In genomic region chr3:73255609-73256029, GRCh38 we compare ENCODE assay signal across 9 cellular contexts.
DNase-seq lines count a peak whose midpoint lies in the region; ATAC-seq, FAIRE-seq and TF ChIP-seq lines count a peak whose summit lies in the region.
"Had no signal": no experiment of that assay in that cellular context is flagged by ENCODE, and none has a peak within 500 bp of the region (broad histone marks: within the 10 kb centered on the region; RNA-seq: fewer than 3 reads in every experiment).

No MANE protein-coding gene starts in this region.

- no peak overlapping the region for H3K9ac ChIP-seq in colonic mucosa (ENCODE audit: low read depth in 2 of 2, low read length in 2 of 2)

- 18 to 43% (median 26%) methylated on average over 5 of the region's 5 CpGs for WGBS in small intestine, 3 donors
- WGBS in psoas muscle, 3 donors: 66 to 74% (median 69%) methylated on average over 5 of the region's 5 CpGs

- H3K27ac ChIP-seq in colonic mucosa (no peak overlapping the region), small intestine (ENCODE audit: low read depth in 1 of 2, low read length in 1 of 2) (no peak overlapping the region), psoas muscle (no peak overlapping the region)
- H3K27ac ChIP-seq: 22Rv1 had no signal

- intact Hi-C loops in colonic mucosa (cut with DNase I) (no loop called here), psoas muscle (cut with DNase I) (no loop called here)

- no peaks in the 10 kb centered on the region for H3K9me3 ChIP-seq in colonic mucosa
- H3K9me3 ChIP-seq in small intestine (ENCODE audit: control insufficient read depth, low read depth): no peaks in the 10 kb centered on the region
- H3K9me3 ChIP-seq in psoas muscle: no peaks in the 10 kb centered on the region

- no peak for FAIRE-seq in small intestine (lab: Jason Lieb, UNC)
- no peak for FAIRE-seq in D721Med (lab: Jason Lieb, UNC)

- H3K27me3 ChIP-seq in colonic mucosa: no peaks in the 10 kb centered on the region
- no peaks in the 10 kb centered on the region for H3K27me3 ChIP-seq in small intestine (ENCODE audit: control insufficient read depth in 2 of 2, insufficient read depth in 2 of 2, low read length in 2 of 2)
- H3K27me3 ChIP-seq in psoas muscle (ENCODE audit: insufficient read depth in 3 of 3, low read length in 2 of 3): no peaks in the 10 kb centered on the region

- TF ChIP-seq CTCF in colonic mucosa (IDR thresholded peaks at IDR 0.05): no peak
- no peak for TF ChIP-seq CTCF in psoas muscle (IDR thresholded peaks at IDR 0.05)
- TF ChIP-seq CTCF in D721Med (IDR thresholded peaks at IDR 0.05; ENCODE audit: insufficient read depth, missing control alignments): no peak

- no peak for ATAC-seq in psoas muscle

- H3K4me1 ChIP-seq in colonic mucosa (no peaks in the 10 kb centered on the region), small intestine (ENCODE audit: control insufficient read depth in 2 of 2, insufficient read depth in 1 of 2, low read depth in 1 of 2, low read length in 1 of 2) (no peaks in the 10 kb centered on the region), psoas muscle (no peaks in the 10 kb centered on the region)

- peak; percentile 20 for DNase-seq in DMS 273 (lab: John Stamatoyannopoulos, UW; ENCODE audit: unreplicated experiment)
- no peak for DNase-seq in DMS 273 treated with DMSO at 0.1 percent for 48 hours (lab: John Stamatoyannopoulos, UW)
- DNase-seq in NCI-H2227 treated with DMSO at 0.1 percent for 48 hours (lab: John Stamatoyannopoulos, UW): peak; percentile 83
- peak; percentile 66 for DNase-seq in colonic mucosa
- DNase-seq in small intestine: peak; percentile 51
- no peak for DNase-seq in psoas muscle
- DNase-seq in D721Med (ENCODE audit: insufficient read length, low spot score): no peak
- DNase-seq in dermis blood vessel endothelial cell: no peak

- H3K4me3 ChIP-seq in colonic mucosa: no peak overlapping the region
- H3K4me3 ChIP-seq in small intestine (ENCODE audit: low read depth in 1 of 2, low read length in 2 of 2): no peak overlapping the region
- H3K4me3 ChIP-seq in psoas muscle: no peak overlapping the region

- H3K36me3 ChIP-seq in colonic mucosa (no peaks in the 10 kb centered on the region), small intestine (ENCODE audit: control insufficient read depth in 2 of 2, insufficient read depth in 2 of 2, low read length in 2 of 2) (no peaks in the 10 kb centered on the region), psoas muscle (ENCODE audit: insufficient read depth in 1 of 2, low read depth in 1 of 2) (no peaks in the 10 kb centered on the region)

Comparison
In these comparisons a context has a peak if more than half of its experiments do, and no peak if none do; other contexts are left out.
1. DNase-seq: peak in DMS 273 (single experiment), NCI-H2227 treated with DMSO at 0.1 percent for 48 hours (single experiment), colonic mucosa (single experiment) and small intestine (single experiment); none in DMS 273 treated with DMSO at 0.1 percent for 48 hours (single experiment), psoas muscle (0 of 2), D721Med (single experiment) and dermis blood vessel endothelial cell (single experiment).